In genomic region chr7:151871189-151871735, GRCh38 we compare ENCODE assay signal across 23 cellular contexts.
"Had no signal": no experiment of that assay in that cellular context is flagged by ENCODE, and none has a peak within 500 bp of the region (broad histone marks: within the 10 kb centered on the region; RNA-seq: fewer than 3 reads in every experiment).

No MANE protein-coding gene starts in this region.

- H3K27ac ChIP-seq: cardiac muscle cell, VCaP had no signal

- H3K27me3 ChIP-seq: cardiac muscle cell had no signal

- H3K27ac Mint-ChIP-seq: activated CD4-positive, alpha-beta memory T cell treated with anti-CD3 and anti-CD28 coated beads for 36 hours; activated CD4-positive, alpha-beta T cell treated with anti-CD3 and anti-CD28 coated beads, Interleukin-2, amount 10 ng/mL, durations not matched to agents 7 days and 5 days; activated naive CD8-positive, alpha-beta T cell; T-cell had no signal

- H3K36me3 ChIP-seq: cardiac muscle cell had no signal

- H3K27me3 Mint-ChIP-seq: activated CD4-positive, alpha-beta memory T cell treated with anti-CD3 and anti-CD28 coated beads for 36 hours; activated CD4-positive, alpha-beta T cell treated with anti-CD3 and anti-CD28 coated beads, Interleukin-2, amount 10 ng/mL, durations not matched to agents 7 days and 5 days; activated naive CD8-positive, alpha-beta T cell; brain; T-cell had no signal

- H3K4me3 ChIP-seq: cardiac muscle cell had no signal

- H3K4me3 Mint-ChIP-seq: activated CD4-positive, alpha-beta memory T cell treated with anti-CD3 and anti-CD28 coated beads for 36 hours; activated CD4-positive, alpha-beta T cell treated with anti-CD3 and anti-CD28 coated beads, Interleukin-2, amount 10 ng/mL, durations not matched to agents 7 days and 5 days; activated naive CD8-positive, alpha-beta T cell; activated T-cell treated with anti-CD3 and anti-CD28 coated beads, Interleukin-2, amount 50 U/mL, for 4 hours; brain; T-cell had no signal

- H3K9me3 Mint-ChIP-seq: activated CD4-positive, alpha-beta memory T cell treated with anti-CD3 and anti-CD28 coated beads for 36 hours; activated CD4-positive, alpha-beta T cell treated with anti-CD3 and anti-CD28 coated beads, Interleukin-2, amount 10 ng/mL, durations not matched to agents 7 days and 5 days; activated T-cell treated with anti-CD3 and anti-CD28 coated beads, Interleukin-2, amount 50 U/mL, for 4 hours; T-cell had no signal

- ATAC-seq: activated T-cell treated with anti-CD3 and anti-CD28 coated beads, Interleukin-2, amount 50 U/mL, for 4 hours; T-cell had no signal

- H3K36me3 Mint-ChIP-seq: activated CD4-positive, alpha-beta memory T cell treated with anti-CD3 and anti-CD28 coated beads for 36 hours; activated naive CD8-positive, alpha-beta T cell; brain; T-cell had no signal

- DNase-seq: activated CD4-positive, alpha-beta memory T cell treated with anti-CD3 and anti-CD28 coated beads for 36 hours; activated CD4-positive, alpha-beta T cell treated with anti-CD3 and anti-CD28 coated beads, Interleukin-2, amount 10 ng/mL, durations not matched to agents 7 days and 5 days; activated CD4-positive, CD25-positive, alpha-beta regulatory T cell; activated CD8-positive, alpha-beta memory T cell treated with anti-CD3 and anti-CD28 coated beads for 24 hours; activated effector memory CD4-positive, alpha-beta T cell treated with anti-CD3 and anti-CD28 coated beads, Interleukin-2, amount 50 U/mL, for 16 hours; activated naive CD4-positive, alpha-beta T cell treated with Interleukin-2 at 50 U/mL for 16 hours; activated T-cell treated with anti-CD3 and anti-CD28 coated beads, Interleukin-2, amount 50 U/mL, for 4 hours; Karpas-422; MM.1S; NCI-H1105; NCI-H1436; NCI-H1694 treated with DMSO at 0.1 percent for 48 hours; NCI-H2029 treated with DMSO at 0.1 percent for 48 hours; NCI-H345; NCI-H510A; NCI-H526 treated with DMSO at 0.1 percent for 48 hours; T-cell; T-helper 2 cell; T1000 had no signal
